19 cellular contexts compared by ENCODE assay signal in the genomic region with DNA sequence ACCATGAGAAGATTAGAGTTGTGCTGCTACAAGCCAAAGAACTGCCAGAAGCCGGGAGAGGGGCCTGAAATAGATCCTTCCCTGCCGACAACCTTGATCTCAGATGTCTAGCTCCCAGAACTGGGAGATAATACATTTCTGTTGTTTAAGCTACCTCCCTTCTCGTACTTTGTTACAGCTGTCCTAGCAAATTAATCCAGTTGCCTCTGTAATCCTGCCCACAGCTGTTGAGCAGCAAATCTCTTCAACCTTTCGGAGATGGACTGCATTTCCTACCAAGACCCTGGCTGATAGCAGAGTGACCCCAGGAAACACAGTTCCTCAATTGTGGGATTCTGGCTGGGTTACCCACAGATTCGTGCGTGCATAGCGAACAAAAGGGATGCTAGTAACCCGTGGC. TPM values are rescaled to one million over a fixed set of nuclear protein-coding genes. Genes with fewer than 3 reads are reported as not detected.
DNase-seq lines count a peak whose midpoint lies in the region; ATAC-seq and TF ChIP-seq lines count a peak whose summit lies in the region.
"Had no signal": no experiment of that assay in that cellular context is flagged by ENCODE, and none has a peak within 500 bp of the region (broad histone marks: within the 10 kb centered on the region; RNA-seq: fewer than 3 reads in every experiment).

No MANE protein-coding gene starts in this region.

- H3K4me3 ChIP-seq in cardiac muscle cell (no peak overlapping the region), right cardiac atrium (ENCODE audit: low read length) (no peak overlapping the region), psoas muscle (no peak overlapping the region)
- H3K4me3 ChIP-seq: PC-9 had no signal

- no peaks in the 10 kb centered on the region for H3K36me3 Mint-ChIP-seq in activated T-helper 1 cell treated with anti-CD3 and anti-CD28 coated beads, Interleukin-12 subunit alpha, Interleukin-12 subunit beta, Interleukin-2, Interleukin-4 antibody, amounts not matched to agents 30 ng/mL and 10 ng/mL and 1 ng/mL, durations not matched to agents 14 hours and 24 hours and 36 hours (ENCODE audit: low read depth)

- H3K4me1 ChIP-seq in cardiac muscle cell (ENCODE audit: low read depth) = peaks cover 34% of the 10 kb centered on the region
- peaks cover 10% of the 10 kb centered on the region for H3K4me1 ChIP-seq in right cardiac atrium (ENCODE audit: control insufficient read depth, insufficient read depth, low read length)
- H3K4me1 ChIP-seq in psoas muscle = peaks cover 35% of the 10 kb centered on the region

- peaks cover 11% of the 10 kb centered on the region for H3K4me1 Mint-ChIP-seq in activated T-helper 1 cell treated with anti-CD3 and anti-CD28 coated beads, Interleukin-12 subunit alpha, Interleukin-12 subunit beta, Interleukin-2, Interleukin-4 antibody, amounts not matched to agents 30 ng/mL and 10 ng/mL and 1 ng/mL, durations not matched to agents 14 hours and 24 hours and 36 hours (ENCODE audit: low read depth)

- H3K36me3 ChIP-seq in cardiac muscle cell = no peaks in the 10 kb centered on the region
- H3K36me3 ChIP-seq in psoas muscle (ENCODE audit: insufficient read depth in 1 of 2, low read depth in 1 of 2) = no peaks in the 10 kb centered on the region

- ATAC-seq in left ventricle myocardium superior (no peak), right cardiac atrium (no peak), psoas muscle (no peak), GM21825 (IDR thresholded peaks at IDR 0.05; ENCODE audit: unreplicated experiment) (no peak)

- peak in 1 of 2 donors; percentile 25 for DNase-seq in cardiac muscle cell (ENCODE audit: low read depth in 1 of 2, low spot score in 1 of 2)
- no peak for DNase-seq in left ventricle myocardium superior
- DNase-seq in NCI-H82 (lab: John Stamatoyannopoulos, UW) = peak; percentile 98
- DNase-seq in right cardiac atrium = no peak
- DNase-seq in psoas muscle = no peak
- no peak for DNase-seq in SW480 (ENCODE audit: low spot score)
- DNase-seq in activated T-helper 1 cell treated with anti-CD3 and anti-CD28 coated beads, Interleukin-12 subunit alpha, Interleukin-12 subunit beta, Interleukin-2, Interleukin-4 antibody, amounts not matched to agents 30 ng/mL and 10 ng/mL and 1 ng/mL, durations not matched to agents 14 hours and 24 hours and 36 hours (ENCODE audit: low spot score) = no peak
- DNase-seq: AML-193, DMS79 treated with DMSO at 0.1 percent for 48 hours, GOT3, KBM-7, NCI-H1105 treated with DMSO at 0.1 percent for 48 hours, NCI-H1694 treated with DMSO at 0.1 percent for 48 hours, NCI-H2107, NCI-H510A, PC-9 had no signal

- H3K27ac ChIP-seq in cardiac muscle cell = peak overlapping the region; percentile 75
- peak overlapping the region; percentile 11 for H3K27ac ChIP-seq in right cardiac atrium (ENCODE audit: low read length)
- peak overlapping the region; percentile 4 for H3K27ac ChIP-seq in psoas muscle
- H3K27ac ChIP-seq: 22Rv1, C4-2B, PC-9 had no signal

- 52% methylated on average over 8 of the region's 8 CpGs for WGBS in right cardiac atrium
- 32 to 55% (median 37%) methylated on average over 8 of the region's 8 CpGs for WGBS in psoas muscle, 3 donors

- intact Hi-C loops in left ventricle myocardium superior (cut with micrococcal nuclease) (loop anchor here (5.0 kb wide), 1 partner anchor 142 kb away; no protein-coding TSS in a partner anchor), right cardiac atrium (cut with DNase I) (loop anchor here (2.0 to 10.0 kb wide), 5 partner anchors 119 to 142 kb away; no protein-coding TSS in a partner anchor), psoas muscle (cut with DNase I) (loop anchor here (2.0 to 5.0 kb wide), 4 partner anchors 42 to 142 kb away; no protein-coding TSS in a partner anchor)
- intact Hi-C loops in activated T-helper 1 cell treated with anti-CD3 and anti-CD28 coated beads, Interleukin-12 subunit alpha, Interleukin-12 subunit beta, Interleukin-2, Interleukin-4 antibody, amounts not matched to agents 30 ng/mL and 10 ng/mL and 1 ng/mL, durations not matched to agents 14 hours and 24 hours and 36 hours (cut with micrococcal nuclease) = loop anchor here (2.0 to 5.0 kb wide), 2 partner anchors 141 to 153 kb away; partner anchors contain the start of gene RNF149

- H3K27me3 Mint-ChIP-seq in activated T-helper 1 cell treated with anti-CD3 and anti-CD28 coated beads, Interleukin-12 subunit alpha, Interleukin-12 subunit beta, Interleukin-2, Interleukin-4 antibody, amounts not matched to agents 30 ng/mL and 10 ng/mL and 1 ng/mL, durations not matched to agents 14 hours and 24 hours and 36 hours (ENCODE audit: insufficient read depth) = peaks cover 43% of the 10 kb centered on the region

- no peak overlapping the region for H3K4me3 Mint-ChIP-seq in activated T-helper 1 cell treated with anti-CD3 and anti-CD28 coated beads, Interleukin-12 subunit alpha, Interleukin-12 subunit beta, Interleukin-2, Interleukin-4 antibody, amounts not matched to agents 30 ng/mL and 10 ng/mL and 1 ng/mL, durations not matched to agents 14 hours and 24 hours and 36 hours

- TF ChIP-seq CTCF in cardiac muscle cell (IDR thresholded peaks at IDR 0.05; ENCODE audit: low read depth, low read length) (no peak), psoas muscle (IDR thresholded peaks at IDR 0.05) (no peak)

- H3K9me3 Mint-ChIP-seq in activated T-helper 1 cell treated with anti-CD3 and anti-CD28 coated beads, Interleukin-12 subunit alpha, Interleukin-12 subunit beta, Interleukin-2, Interleukin-4 antibody, amounts not matched to agents 30 ng/mL and 10 ng/mL and 1 ng/mL, durations not matched to agents 14 hours and 24 hours and 36 hours = no peaks in the 10 kb centered on the region

- no peaks in the 10 kb centered on the region for H3K27me3 ChIP-seq in cardiac muscle cell
- H3K27me3 ChIP-seq in right cardiac atrium (ENCODE audit: control insufficient read depth, insufficient read depth) = no peaks in the 10 kb centered on the region
- H3K27me3 ChIP-seq in psoas muscle (ENCODE audit: insufficient read depth in 3 of 3, low read length in 2 of 3) = no peaks in the 10 kb centered on the region

- H3K9me3 ChIP-seq in cardiac muscle cell (ENCODE audit: low read depth) = no peaks in the 10 kb centered on the region
- H3K9me3 ChIP-seq in right cardiac atrium (ENCODE audit: control insufficient read depth, low read length) = no peaks in the 10 kb centered on the region
- no peaks in the 10 kb centered on the region for H3K9me3 ChIP-seq in psoas muscle

- no peak overlapping the region for H3K27ac Mint-ChIP-seq in activated T-helper 1 cell treated with anti-CD3 and anti-CD28 coated beads, Interleukin-12 subunit alpha, Interleukin-12 subunit beta, Interleukin-2, Interleukin-4 antibody, amounts not matched to agents 30 ng/mL and 10 ng/mL and 1 ng/mL, durations not matched to agents 14 hours and 24 hours and 36 hours

RNA-seq across cellular contexts. Expression of gene TBC1D8, which starts 2.6 kb away (rescaled TPM):
- total RNA-seq in cardiac muscle cell = 19.9 and 23.2 TPM in 2 replicates
- 15.2 and 25.6 TPM in 2 replicates for polyA plus RNA-seq in cardiac muscle cell
- 47.8 TPM for total RNA-seq in left ventricle myocardium superior
- 10 to 100 TPM; 42.3 to 79.5 (median 52.2) TPM for total RNA-seq in right cardiac atrium
- polyA plus RNA-seq in right cardiac atrium = 36.4 TPM
- 100 to 1,000 TPM in 1 of 4 donors, 10 to 100 TPM in 2, 1 to 10 TPM in 1; 8.7 to 163 (median 57.0) TPM for total RNA-seq in psoas muscle
- 10 to 100 TPM; 11.3 to 64.5 (median 50.4) TPM for polyA plus RNA-seq in psoas muscle
- total RNA-seq in activated T-helper 1 cell treated with anti-CD3 and anti-CD28 coated beads, Interleukin-12 subunit alpha, Interleukin-12 subunit beta, Interleukin-2, Interleukin-4 antibody, amounts not matched to agents 30 ng/mL and 10 ng/mL and 1 ng/mL, durations not matched to agents 14 hours and 24 hours and 36 hours = 0.91 and 1.1 TPM in 2 replicates

Comparison
In these comparisons a context has a peak if more than half of its experiments do, and no peak if none do; other contexts are left out.
1. H3K27ac ChIP-seq: peak in every context shown above with its lines; median percentile 75 in cardiac muscle cell; 11 in right cardiac atrium; 4 in psoas muscle.